In genomic region chr17:33709881-33710280, GRCh38 we compare ENCODE assay signal across 34 cellular contexts.
"Had no signal": no experiment of that assay in that cellular context is flagged by ENCODE, and none has a peak within 500 bp of the region (broad histone marks: within the 10 kb centered on the region; RNA-seq: fewer than 3 reads in every experiment).

No MANE protein-coding gene starts in this region.

- H3K9me3 ChIP-seq: MG63 had no signal

- H3K9ac ChIP-seq: KMS-11 had no signal

- H3K4me2 ChIP-seq: KMS-11 had no signal

- DNase-seq: Karpas-422, Kasumi-1, KG1, MG63, MM.1S, MV-4-11, NCI-H1048, NCI-H1092, NCI-H1092 treated with DMSO at 0.1 percent for 48 hours, NCI-H1105, NCI-H1105 treated with DMSO at 0.1 percent for 48 hours, NCI-H1417, NCI-H1417 treated with DMSO at 0.1 percent for 48 hours, NCI-H1436, NCI-H1436 treated with DMSO at 0.1 percent for 48 hours, NCI-H146, NCI-H1694, NCI-H1694 treated with DMSO at 0.1 percent for 48 hours, NCI-H187, NCI-H187 treated with DMSO at 0.1 percent for 48 hours, NCI-H1930, NCI-H2029, NCI-H2029 treated with DMSO at 0.1 percent for 48 hours, NCI-H2081, NCI-H2081 treated with DMSO at 0.1 percent for 48 hours, NCI-H2107, NCI-H2171, NCI-H2171 treated with DMSO at 0.1 percent for 48 hours, NCI-H2227 treated with DMSO at 0.1 percent for 48 hours, NCI-H226, NCI-H345, NCI-H446, NCI-H446 treated with DMSO at 0.1 percent for 48 hours had no signal

- H3K27me3 ChIP-seq: MG63 had no signal

- H3K27ac ChIP-seq: KMS-11 had no signal

- H3K36me3 ChIP-seq: MG63 had no signal

- H3K4me3 ChIP-seq: MG63 had no signal
